8 cellular contexts compared by ENCODE assay signal in the genomic region with DNA sequence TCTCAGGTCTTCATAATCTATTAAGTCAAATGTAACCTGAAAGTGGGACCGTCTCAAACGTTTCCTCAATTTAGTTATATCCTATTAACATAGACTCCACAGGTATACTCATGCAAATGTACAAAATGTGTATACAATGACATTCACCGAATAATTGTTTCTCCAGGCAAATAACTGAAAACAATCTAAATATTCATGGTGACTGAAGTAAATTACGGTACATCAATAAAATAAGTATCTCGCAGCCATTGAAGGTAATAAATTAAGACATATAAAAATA. TPM values are rescaled to one million over a fixed set of nuclear protein-coding genes. Genes with fewer than 3 reads are reported as not detected.
A peak's percentile ranks its signal among the peaks of the same experiment; 100 is the strongest.
DNase-seq lines count a peak whose midpoint lies in the region; ATAC-seq and TF ChIP-seq lines count a peak whose summit lies in the region.

No MANE protein-coding gene starts in this region.

- POLR2A ChIA-PET in CD4-positive, alpha-beta memory T cell (lab: Charles Lee; ENCODE audit: partially characterized antibody), result interaction anchor here (2.6 kb wide), 1 partner anchor 32 kb away, joined by 18 read pairs; a partner anchor contains a TSS

- no peak for ATAC-seq in GM19328 (IDR thresholded peaks at IDR 0.05; ENCODE audit: unreplicated experiment)

- H3K27me3 Mint-ChIP-seq in CD4-positive, alpha-beta memory T cell, result no peaks in the 10 kb centered on the region
- no peaks in the 10 kb centered on the region for H3K27me3 Mint-ChIP-seq in endothelial cell (ENCODE audit: unreplicated experiment)

- H3K4me3 Mint-ChIP-seq in CD4-positive, alpha-beta memory T cell, result peak overlapping the region; percentile 97 to 100 (median 98)
- H3K4me3 Mint-ChIP-seq in endothelial cell (ENCODE audit: unreplicated experiment), result peak overlapping the region; percentile 95

- H3K27me3 ChIP-seq in CD4-positive, alpha-beta memory T cell (ENCODE audit: insufficient read depth, low read length), result no peaks in the 10 kb centered on the region
- H3K27me3 ChIP-seq in NT2/D1 (ENCODE audit: insufficient read depth, insufficient read length), result no peaks in the 10 kb centered on the region
- H3K27me3 ChIP-seq in neutrophil, result no peaks in the 10 kb centered on the region

- peak overlapping the region; percentile 66 to 77 for H3K4me3 ChIP-seq in CD4-positive, alpha-beta memory T cell (ENCODE audit: low read length in 2 of 2)
- H3K4me3 ChIP-seq in NT2/D1 (ENCODE audit: insufficient read length, low read depth) (peak overlapping the region; percentile 88), neutrophil (ENCODE audit: low read depth in 1 of 2, low read length in 1 of 2) (peak overlapping the region; percentile 69)

- peaks cover 19 to 38% of the 10 kb centered on the region in 2 donors for H3K36me3 Mint-ChIP-seq in CD4-positive, alpha-beta memory T cell
- peaks cover 4% of the 10 kb centered on the region for H3K36me3 Mint-ChIP-seq in endothelial cell (ENCODE audit: low read depth, unreplicated experiment)

- H3K36me3 ChIP-seq in CD4-positive, alpha-beta memory T cell (ENCODE audit: insufficient read depth, low read length), result peaks cover 10% of the 10 kb centered on the region
- H3K36me3 ChIP-seq in NT2/D1 (ENCODE audit: insufficient read depth, insufficient read length, low read length) (peaks cover 62% of the 10 kb centered on the region), neutrophil (peaks cover 2% of the 10 kb centered on the region)

- peaks cover 46% of the 10 kb centered on the region for H3K4me1 ChIP-seq in CD4-positive, alpha-beta memory T cell (ENCODE audit: insufficient read depth, low read length)
- H3K4me1 ChIP-seq in NT2/D1 (ENCODE audit: insufficient read depth, insufficient read length) (no peaks in the 10 kb centered on the region), neutrophil (ENCODE audit: control insufficient read depth in 1 of 2, insufficient read depth in 1 of 2, low read depth in 1 of 2, low read length in 1 of 2) (peaks cover 17 to 21% of the 10 kb centered on the region in 2 experiments)

- peaks cover 0 to 2% (median 0%) of the 10 kb centered on the region in 8 donors for H3K9me3 Mint-ChIP-seq in CD4-positive, alpha-beta memory T cell
- no peaks in the 10 kb centered on the region for H3K9me3 Mint-ChIP-seq in endothelial cell (ENCODE audit: unreplicated experiment)

- TF ChIP-seq CTCF in endothelial cell (IDR thresholded peaks at IDR 0.05; ENCODE audit: unreplicated experiment) (no peak), neutrophil (IDR thresholded peaks at IDR 0.05) (no peak)

- peak overlapping the region; percentile 98 to 99 (median 99) for H3K27ac Mint-ChIP-seq in CD4-positive, alpha-beta memory T cell
- peak overlapping the region; percentile 33 for H3K27ac Mint-ChIP-seq in endothelial cell (ENCODE audit: unreplicated experiment)

- H3K9me3 ChIP-seq in CD4-positive, alpha-beta memory T cell (ENCODE audit: control insufficient read depth in 1 of 2, low read length in 2 of 2), result no peaks in the 10 kb centered on the region
- no peaks in the 10 kb centered on the region for H3K9me3 ChIP-seq in NT2/D1 (ENCODE audit: insufficient read depth, low read length)
- H3K9me3 ChIP-seq in neutrophil, result no peaks in the 10 kb centered on the region

- no peak for DNase-seq in CD4-positive, alpha-beta memory T cell
- DNase-seq in NT2/D1 (ENCODE audit: low read depth, low spot score) (no peak), endothelial cell (ENCODE audit: low spot score) (no peak), NCI-H1048 (lab: John Stamatoyannopoulos, UW) (no peak), NCI-H1105 treated with DMSO at 0.1 percent for 48 hours (lab: John Stamatoyannopoulos, UW) (no peak), NCI-H2107 (lab: John Stamatoyannopoulos, UW) (no peak)

- peak overlapping the region; percentile 66 for H3K27ac ChIP-seq in CD4-positive, alpha-beta memory T cell (ENCODE audit: low read depth, low read length)
- H3K27ac ChIP-seq in neutrophil, result peak overlapping the region; percentile 8

- peaks cover 33 to 81% (median 62%) of the 10 kb centered on the region in 4 donors for H3K4me1 Mint-ChIP-seq in CD4-positive, alpha-beta memory T cell
- H3K4me1 Mint-ChIP-seq in endothelial cell (ENCODE audit: unreplicated experiment), result peaks cover 29% of the 10 kb centered on the region

- intact Hi-C loops in CD4-positive, alpha-beta memory T cell (cut with micrococcal nuclease), result loop anchor here (1.0 to 10.0 kb wide), 5 partner anchors 32 to 1279 kb away; a partner anchor contains a TSS

- peak overlapping the region; percentile 94 for H3K9ac ChIP-seq in NT2/D1 (ENCODE audit: insufficient read length, low read depth)

- CTCF ChIA-PET in CD4-positive, alpha-beta memory T cell (lab: Charles Lee; ENCODE audit: partially characterized antibody), result no interaction called here

RNA-seq across cellular contexts. Expression of a gene that starts 0.5 kb away (rescaled TPM):
- total RNA-seq in CD4-positive, alpha-beta memory T cell, result 100 to 1,000 TPM; 109 to 112 TPM
- polyA plus RNA-seq in CD4-positive, alpha-beta memory T cell, result 10 to 100 TPM; 69.7 to 71.3 TPM
- total RNA-seq in endothelial cell (ENCODE audit: unreplicated experiment), result 76.1 TPM

RNA-seq across cellular contexts. Expression of a gene that starts 32.1 kb away (rescaled TPM):
- total RNA-seq in CD4-positive, alpha-beta memory T cell, result 100 to 1,000 TPM in 1 of 2 experiments, 10 to 100 TPM in 1; 93.9 to 104 TPM
- polyA plus RNA-seq in CD4-positive, alpha-beta memory T cell, result 10 to 100 TPM; 12.3 to 38.7 TPM
- 28.2 TPM for total RNA-seq in endothelial cell (ENCODE audit: unreplicated experiment)

RNA-seq across cellular contexts. Expression of a gene that starts 32.7 kb away (rescaled TPM):
- 1 to 10 TPM in 1 of 2 experiments, under 1 TPM in 1; 0.55 to 4.3 TPM for total RNA-seq in CD4-positive, alpha-beta memory T cell
- 1 to 10 TPM; 2.4 to 9.5 TPM for polyA plus RNA-seq in CD4-positive, alpha-beta memory T cell
- 4.5 TPM for total RNA-seq in endothelial cell (ENCODE audit: unreplicated experiment)
